17 cellular contexts compared by ENCODE assay signal in genomic region chr1:172134087-172134731, GRCh38.
DNase-seq lines count a peak whose midpoint lies in the region; ATAC-seq and TF ChIP-seq lines count a peak whose summit lies in the region.
"Had no signal": no experiment of that assay in that cellular context is flagged by ENCODE, and none has a peak within 500 bp of the region (broad histone marks: within the 10 kb centered on the region; RNA-seq: fewer than 3 reads in every experiment).

No MANE protein-coding gene starts in this region.

- no peaks in the 10 kb centered on the region for H3K27me3 ChIP-seq in smooth muscle cell (ENCODE audit: low read depth)
- H3K27me3 ChIP-seq: Peyer's patch had no signal

- POLR2A ChIA-PET in activated CD8-positive, alpha-beta T cell treated with anti-CD3 and anti-CD28 coated beads for 36 hours (lab: Charles Lee), result interaction anchor here (0.5 kb wide), 1 partner anchor 1828 kb away, joined by 3 read pairs; no protein-coding TSS in a partner anchor
- POLR2A ChIA-PET in activated CD8-positive, alpha-beta T cell treated with anti-CD3 and anti-CD28 coated beads, Interleukin-2, amount 10 ng/mL, durations not matched to agents 7 days and 5 days (lab: Charles Lee), result no interaction called here

- H3K27ac Mint-ChIP-seq in activated CD8-positive, alpha-beta T cell treated with anti-CD3 and anti-CD28 coated beads for 36 hours, result peak overlapping the region; percentile 36
- H3K27ac Mint-ChIP-seq in activated CD8-positive, alpha-beta T cell treated with anti-CD3 and anti-CD28 coated beads, Interleukin-2, amount 10 ng/mL, durations not matched to agents 7 days and 5 days, result no peak overlapping the region
- H3K27ac Mint-ChIP-seq in activated naive CD4-positive, alpha-beta T cell treated with anti-CD3 and anti-CD28 coated beads, Interleukin-2, amount 50 U/mL, for 72 hours, result peak overlapping the region; percentile 0 to 5
- H3K27ac Mint-ChIP-seq: CD4-positive, alpha-beta T cell; dendritic cell treated with granulocyte-macrophage colony-stimulating factor and Interleukin-4, amounts not matched to agents 40 ng/mL and 50 ng/mL, for 4 days had no signal

- CTCF ChIA-PET in activated CD8-positive, alpha-beta T cell treated with anti-CD3 and anti-CD28 coated beads for 36 hours (lab: Charles Lee), result interaction anchor here (0.7 to 1.7 kb wide), 7 partner anchors 30 to 591 kb away, joined by 3 to 5 read pairs (median 3); no protein-coding TSS in a partner anchor
- CTCF ChIA-PET in activated CD8-positive, alpha-beta T cell treated with anti-CD3 and anti-CD28 coated beads, Interleukin-2, amount 10 ng/mL, durations not matched to agents 7 days and 5 days (lab: Charles Lee), result interaction anchor here (0.7 to 1.5 kb wide), 5 partner anchors 45 to 269 kb away, joined by 3 to 4 read pairs (median 3); no protein-coding TSS in a partner anchor

- no peaks in the 10 kb centered on the region for H3K36me3 ChIP-seq in smooth muscle cell (ENCODE audit: low read depth)
- H3K36me3 ChIP-seq: Peyer's patch had no signal

- peak; percentile 12 for DNase-seq in activated CD8-positive, alpha-beta T cell treated with anti-CD3 and anti-CD28 coated beads for 36 hours
- DNase-seq in activated CD8-positive, alpha-beta T cell treated with anti-CD3 and anti-CD28 coated beads, Interleukin-2, amount 10 ng/mL, durations not matched to agents 7 days and 5 days, result no peak
- DNase-seq in activated naive CD4-positive, alpha-beta T cell treated with anti-CD3 and anti-CD28 coated beads, Interleukin-2, amount 50 U/mL, for 72 hours (ENCODE audit: low spot score in 2 of 2), result peak in 1 of 2 donors; percentile 10
- DNase-seq in smooth muscle cell (lab: John Stamatoyannopoulos, UW; ENCODE audit: unreplicated experiment) (no peak), NCI-H2171 (lab: John Stamatoyannopoulos, UW) (no peak), HK-2 (ENCODE audit: unreplicated experiment) (no peak)
- DNase-seq: activated CD8-positive, alpha-beta memory T cell treated with anti-CD3 and anti-CD28 coated beads, Interleukin-2, amount 50 U/mL, for 48 hours; NCI-H187 treated with DMSO at 0.1 percent for 48 hours had no signal

- H3F3A ChIP-seq in smooth muscle cell (ENCODE audit: low read depth), result peaks cover 29% of the 10 kb centered on the region

- no peaks in the 10 kb centered on the region for H3K9me3 ChIP-seq in smooth muscle cell (replicated peaks; ENCODE audit: low read depth)
- H3K9me3 ChIP-seq: A549, Peyer's patch had no signal

- peaks cover 18% of the 10 kb centered on the region for H3K4me1 Mint-ChIP-seq in activated CD8-positive, alpha-beta T cell treated with anti-CD3 and anti-CD28 coated beads for 36 hours (ENCODE audit: low read depth)
- H3K4me1 Mint-ChIP-seq in activated CD8-positive, alpha-beta T cell treated with anti-CD3 and anti-CD28 coated beads, Interleukin-2, amount 10 ng/mL, durations not matched to agents 7 days and 5 days (ENCODE audit: low read depth), result peaks cover 6% of the 10 kb centered on the region

- ATAC-seq in activated CD8-positive, alpha-beta T cell treated with anti-CD3 and anti-CD28 coated beads for 36 hours, result peak; percentile 92
- no peak for ATAC-seq in activated CD8-positive, alpha-beta T cell treated with anti-CD3 and anti-CD28 coated beads, Interleukin-2, amount 10 ng/mL, durations not matched to agents 7 days and 5 days
- ATAC-seq in HG02610 (IDR thresholded peaks at IDR 0.05; ENCODE audit: unreplicated experiment), result peak; percentile 77
- ATAC-seq in activated naive CD4-positive, alpha-beta T cell treated with anti-CD3 and anti-CD28 coated beads, Interleukin-2, amount 50 U/mL, for 72 hours, result peak; percentile 95 to 98
- ATAC-seq in HG02571 (IDR thresholded peaks at IDR 0.05; ENCODE audit: unreplicated experiment), result no peak
- ATAC-seq: A549, esophagus mucosa, left colon had no signal

- no peak overlapping the region for H2AFZ ChIP-seq in smooth muscle cell (ENCODE audit: low read depth)
- H2AFZ ChIP-seq: parathyroid adenoma had no signal

- peaks cover 26% of the 10 kb centered on the region for H4K20me1 ChIP-seq in smooth muscle cell (ENCODE audit: low read depth)

- no peak overlapping the region for H3K9ac ChIP-seq in smooth muscle cell (ENCODE audit: low read depth)
- H3K9ac ChIP-seq: parathyroid adenoma had no signal

- no peaks in the 10 kb centered on the region for H3K36me3 Mint-ChIP-seq in activated CD8-positive, alpha-beta T cell treated with anti-CD3 and anti-CD28 coated beads for 36 hours (ENCODE audit: low read depth)
- no peaks in the 10 kb centered on the region for H3K36me3 Mint-ChIP-seq in activated CD8-positive, alpha-beta T cell treated with anti-CD3 and anti-CD28 coated beads, Interleukin-2, amount 10 ng/mL, durations not matched to agents 7 days and 5 days (ENCODE audit: low read depth)
- H3K36me3 Mint-ChIP-seq in activated naive CD4-positive, alpha-beta T cell treated with anti-CD3 and anti-CD28 coated beads, Interleukin-2, amount 50 U/mL, for 72 hours, result no peaks in the 10 kb centered on the region

- 68% methylated on average over 2 of the region's 2 CpGs for WGBS in smooth muscle cell (ENCODE audit: low lambda C conversion rate)

- intact Hi-C loops in activated CD8-positive, alpha-beta T cell treated with anti-CD3 and anti-CD28 coated beads for 36 hours (cut with micrococcal nuclease), result loop anchor here (10.0 kb wide), 1 partner anchor 261 kb away; no protein-coding TSS in a partner anchor

- H3K27ac ChIP-seq in smooth muscle cell (ENCODE audit: low read depth), result peak overlapping the region; percentile 13
- H3K27ac ChIP-seq: A549, parathyroid adenoma, Peyer's patch had no signal

- H3K27me3 Mint-ChIP-seq in activated CD8-positive, alpha-beta T cell treated with anti-CD3 and anti-CD28 coated beads for 36 hours, result no peaks in the 10 kb centered on the region
- H3K27me3 Mint-ChIP-seq in activated CD8-positive, alpha-beta T cell treated with anti-CD3 and anti-CD28 coated beads, Interleukin-2, amount 10 ng/mL, durations not matched to agents 7 days and 5 days (ENCODE audit: low read depth), result no peaks in the 10 kb centered on the region
- H3K27me3 Mint-ChIP-seq: CD4-positive, alpha-beta T cell; dendritic cell treated with granulocyte-macrophage colony-stimulating factor and Interleukin-4, amounts not matched to agents 40 ng/mL and 50 ng/mL, for 4 days had no signal

- no peak overlapping the region for H3K4me2 ChIP-seq in smooth muscle cell
- H3K4me2 ChIP-seq: A549 had no signal

- no peak overlapping the region for H3K4me3 Mint-ChIP-seq in activated CD8-positive, alpha-beta T cell treated with anti-CD3 and anti-CD28 coated beads for 36 hours
- no peak overlapping the region for H3K4me3 Mint-ChIP-seq in activated CD8-positive, alpha-beta T cell treated with anti-CD3 and anti-CD28 coated beads, Interleukin-2, amount 10 ng/mL, durations not matched to agents 7 days and 5 days
- H3K4me3 Mint-ChIP-seq: CD4-positive, alpha-beta T cell; dendritic cell treated with granulocyte-macrophage colony-stimulating factor and Interleukin-4, amounts not matched to agents 40 ng/mL and 50 ng/mL, for 4 days had no signal

- no peak for TF ChIP-seq CTCF in activated CD8-positive, alpha-beta T cell treated with anti-CD3 and anti-CD28 coated beads for 36 hours (IDR thresholded peaks at IDR 0.05)
- TF ChIP-seq CTCF in smooth muscle cell (IDR thresholded peaks at IDR 0.05; ENCODE audit: borderline replicate concordance, insufficient read depth, poor library complexity, severe bottlenecking), result no peak

- H3K4me1 ChIP-seq in smooth muscle cell (ENCODE audit: low read depth), result no peaks in the 10 kb centered on the region
- H3K4me1 ChIP-seq: parathyroid adenoma, Peyer's patch had no signal

- H3K9me3 Mint-ChIP-seq in activated CD8-positive, alpha-beta T cell treated with anti-CD3 and anti-CD28 coated beads for 36 hours, result no peaks in the 10 kb centered on the region
- H3K9me3 Mint-ChIP-seq in activated CD8-positive, alpha-beta T cell treated with anti-CD3 and anti-CD28 coated beads, Interleukin-2, amount 10 ng/mL, durations not matched to agents 7 days and 5 days (ENCODE audit: insufficient read depth), result peaks cover 3% of the 10 kb centered on the region
- peaks cover 0 to 5% of the 10 kb centered on the region in 2 donors for H3K9me3 Mint-ChIP-seq in activated naive CD4-positive, alpha-beta T cell treated with anti-CD3 and anti-CD28 coated beads, Interleukin-2, amount 50 U/mL, for 72 hours
- H3K9me3 Mint-ChIP-seq: CD4-positive, alpha-beta T cell; dendritic cell treated with granulocyte-macrophage colony-stimulating factor and Interleukin-4, amounts not matched to agents 40 ng/mL and 50 ng/mL, for 4 days had no signal

- peaks cover under 1% of the 10 kb centered on the region for H3K79me2 ChIP-seq in smooth muscle cell (ENCODE audit: low read depth)
- H3K79me2 ChIP-seq: parathyroid adenoma had no signal

- H3K4me3 ChIP-seq in smooth muscle cell, result no peak overlapping the region
- H3K4me3 ChIP-seq: A549, Peyer's patch had no signal

Comparison
In these comparisons a context has a peak if more than half of its experiments do, and no peak if none do; other contexts are left out.
1. ATAC-seq: peak in activated CD8-positive, alpha-beta T cell treated with anti-CD3 and anti-CD28 coated beads for 36 hours (single experiment), HG02610 (single experiment) and activated naive CD4-positive, alpha-beta T cell treated with anti-CD3 and anti-CD28 coated beads, Interleukin-2, amount 50 U/mL, for 72 hours (2 of 2); none in activated CD8-positive, alpha-beta T cell treated with anti-CD3 and anti-CD28 coated beads, Interleukin-2, amount 10 ng/mL, durations not matched to agents 7 days and 5 days (single experiment) and HG02571 (single experiment).